ENCODE assay signal across 8 cellular contexts in the genomic region with DNA sequence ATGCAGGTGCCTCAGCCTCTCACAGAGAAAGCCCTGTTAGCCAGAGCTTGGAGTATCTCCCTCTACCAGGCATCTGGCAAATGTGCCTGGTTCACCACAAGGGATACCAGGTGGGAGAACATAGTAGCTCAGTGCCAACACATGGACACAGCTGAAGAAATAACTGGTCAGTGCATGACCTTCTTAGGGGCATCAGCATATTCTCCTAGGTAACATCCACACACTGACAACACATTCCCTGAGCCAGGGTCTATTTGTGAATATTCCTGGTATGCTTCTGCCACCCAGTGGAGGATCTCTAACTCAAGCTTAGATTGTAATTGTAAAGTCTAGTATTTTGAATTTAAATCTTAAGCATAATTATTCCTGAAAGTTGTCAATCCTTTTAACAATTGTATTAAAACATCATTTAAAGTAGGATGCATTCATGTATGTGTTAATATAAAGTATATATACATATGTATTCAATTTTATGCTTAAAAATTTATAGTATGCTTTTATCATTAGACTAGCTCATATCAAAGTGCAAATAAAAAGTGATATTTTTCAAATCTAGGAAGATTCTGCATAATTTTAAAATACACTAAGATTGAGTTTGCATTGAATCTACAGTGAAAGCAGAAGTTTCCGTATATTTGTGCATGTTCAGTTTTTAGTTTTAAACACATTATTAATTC. TPM values are rescaled to one million over a fixed set of nuclear protein-coding genes. Genes with fewer than 3 reads are reported as not detected.
DNase-seq lines count a peak whose midpoint lies in the region; ATAC-seq, FAIRE-seq and TF ChIP-seq lines count a peak whose summit lies in the region.

No MANE protein-coding gene starts in this region.

- peaks cover 9% of the 10 kb centered on the region for H3K4me1 ChIP-seq in keratinocyte (ENCODE audit: control insufficient read depth, extremely low read depth, insufficient read depth, low read length)
- H3K4me1 ChIP-seq in upper lobe of right lung: no peaks in the 10 kb centered on the region
- no peaks in the 10 kb centered on the region for H3K4me1 ChIP-seq in effector memory CD4-positive, alpha-beta T cell (ENCODE audit: control insufficient read depth, insufficient read depth, low read length, poor library complexity, severe bottlenecking)

- no peaks in the 10 kb centered on the region for H3K9me3 ChIP-seq in keratinocyte (ENCODE audit: control insufficient read depth, low read depth, low read length)
- no peaks in the 10 kb centered on the region for H3K9me3 ChIP-seq in upper lobe of right lung
- no peaks in the 10 kb centered on the region for H3K9me3 ChIP-seq in effector memory CD4-positive, alpha-beta T cell (ENCODE audit: control insufficient read depth, low read length)

- H3K36me3 ChIP-seq in brain microvascular endothelial cell (replicated peaks) (no peaks in the 10 kb centered on the region), keratinocyte (ENCODE audit: control insufficient read depth in 2 of 2, extremely low read depth in 1 of 2, insufficient read depth in 2 of 2, low read length in 2 of 2) (no peaks in the 10 kb centered on the region), upper lobe of right lung (no peaks in the 10 kb centered on the region)
- no peaks in the 10 kb centered on the region for H3K36me3 ChIP-seq in effector memory CD4-positive, alpha-beta T cell (ENCODE audit: control insufficient read depth, insufficient read depth, low read length)

- no peak overlapping the region for H3K4me3 ChIP-seq in brain microvascular endothelial cell (ENCODE audit: low read depth, low read length)
- no peak overlapping the region for H3K4me3 ChIP-seq in keratinocyte (ENCODE audit: control insufficient read depth in 2 of 3, extremely low read depth in 1 of 3, insufficient read depth in 2 of 3, low read depth in 1 of 3, low read length in 3 of 3)
- H3K4me3 ChIP-seq in upper lobe of right lung: no peak overlapping the region
- no peak overlapping the region for H3K4me3 ChIP-seq in effector memory CD4-positive, alpha-beta T cell (ENCODE audit: insufficient read depth, low read depth, low read length, poor library complexity, severe bottlenecking)

- no peak overlapping the region for H2AFZ ChIP-seq in keratinocyte (ENCODE audit: control insufficient read depth, low read length)

- H3K79me2 ChIP-seq in keratinocyte (ENCODE audit: control insufficient read depth, insufficient read depth, low read length): no peaks in the 10 kb centered on the region

- intact Hi-C loops in upper lobe of right lung (cut with DNase I): loop anchor here (5.0 kb wide), 1 partner anchor 310 kb away; no protein-coding TSS in a partner anchor

- in situ Hi-C loops in brain microvascular endothelial cell (cut with HindIII; ENCODE audit: low pct_ligation_motif_present, low sequenced_read_pairs): loop anchor here (10.0 kb wide), 1 partner anchor 308 kb away; no protein-coding TSS in a partner anchor

- TF ChIP-seq CTCF in D721Med (IDR thresholded peaks at IDR 0.05; ENCODE audit: insufficient read depth, missing control alignments) (peak; percentile 79), brain microvascular endothelial cell (IDR thresholded peaks at IDR 0.05; ENCODE audit: low read depth, low read length, missing control alignments) (peak; percentile 60), keratinocyte (optimal IDR thresholded peaks at IDR 0.05 in 1 of 3, IDR thresholded peaks at IDR 0.05 in 1 of 3, conservative IDR thresholded peaks at IDR 0.05 in 1 of 3; ENCODE audit: extremely low read depth in 1 of 3, insufficient read depth in 2 of 3, low read length in 3 of 3) (peak; percentile 43 to 65 (median 53)), upper lobe of right lung (IDR thresholded peaks at IDR 0.05) (peak; percentile 66)

- no peak overlapping the region for H3K4me2 ChIP-seq in keratinocyte (ENCODE audit: control insufficient read depth, extremely low read depth, insufficient read depth, low read depth, low read length)

- H3K9ac ChIP-seq in keratinocyte (ENCODE audit: control insufficient read depth, extremely low read depth, insufficient read depth, low read length): no peak overlapping the region

- H3K27me3 ChIP-seq in brain microvascular endothelial cell (replicated peaks) (no peaks in the 10 kb centered on the region), keratinocyte (ENCODE audit: control insufficient read depth, extremely low read depth, insufficient read depth, low read length) (no peaks in the 10 kb centered on the region), upper lobe of right lung (no peaks in the 10 kb centered on the region)
- no peaks in the 10 kb centered on the region for H3K27me3 ChIP-seq in effector memory CD4-positive, alpha-beta T cell (replicated peaks; ENCODE audit: control insufficient read depth, insufficient read depth, low read length, poor library complexity, severe bottlenecking)

- H3K27ac ChIP-seq in brain microvascular endothelial cell (no peak overlapping the region), keratinocyte (ENCODE audit: control insufficient read depth, insufficient read depth, low read length) (no peak overlapping the region), upper lobe of right lung (no peak overlapping the region)
- no peak overlapping the region for H3K27ac ChIP-seq in effector memory CD4-positive, alpha-beta T cell (ENCODE audit: insufficient read depth, low read length, poor library complexity, severe bottlenecking)

- H4K20me1 ChIP-seq in keratinocyte (ENCODE audit: control insufficient read depth, extremely low read depth, insufficient read depth, low read length): no peaks in the 10 kb centered on the region

- DNase-seq in D721Med (ENCODE audit: insufficient read length, low spot score) (peak; percentile 23), NCI-H526 treated with DMSO at 0.1 percent for 48 hours (lab: John Stamatoyannopoulos, UW) (peak; percentile 60), brain microvascular endothelial cell (peak; percentile 64), keratinocyte (ENCODE audit: low read depth, low spot score) (no peak), upper lobe of right lung (no peak)
- DNase-seq in stimulated activated CD4-positive, alpha-beta T cell treated with anti-CD3 and anti-CD28 coated beads, Interleukin-4, amount 100 ng/mL, for 1 hour: no peak
- no peak for DNase-seq in effector memory CD4-positive, alpha-beta T cell

- dilution Hi-C loops in keratinocyte (cut with MboI; ENCODE audit: extremely low pct_ligation_motif_present, low sequenced_read_pairs): no loop called here

- peak; percentile 63 for ATAC-seq in HG02885 (IDR thresholded peaks at IDR 0.05; ENCODE audit: poor library complexity, unreplicated experiment)
- ATAC-seq in upper lobe of right lung: peak; percentile 83

- no peaks in the 10 kb centered on the region for H3K9me1 ChIP-seq in keratinocyte (ENCODE audit: control insufficient read depth, extremely low read depth, insufficient read depth, low read length)

- FAIRE-seq in D721Med (lab: Jason Lieb, UNC): peak; percentile 82
- FAIRE-seq in keratinocyte (lab: Jason Lieb, UNC): peak; percentile 89

RNA-seq across cellular contexts. Expression of a gene that starts 45.3 kb away (rescaled TPM):
- 0.08 to 0.16 TPM (median 0.13 TPM) in 3 replicates for polyA plus RNA-seq in keratinocyte
- 0.07 TPM for polyA plus RNA-seq in keratinocyte (2011; ENCODE audit: low read depth)
- 0.04 and 0.06 TPM in 2 replicates for polyA plus RNA-seq in keratinocyte (2011; cell fraction: cytosol; rRNA removed)
- 0.23 and 0.28 TPM in 2 replicates for polyA plus RNA-seq in keratinocyte (2011; cell fraction: nucleus; rRNA removed)
- polyA plus RNA-seq in keratinocyte (2012; ENCODE audit: low replicate concordance): 0.05 and 0.17 TPM in 2 replicates
- polyA minus RNA-seq in keratinocyte: 0.06 to 0.46 TPM in 2 of 3 replicates, not detected in the other
- polyA minus RNA-seq in keratinocyte (2011; cell fraction: cytosol; rRNA and poly(A)+ RNA removed): not detected
- polyA minus RNA-seq in keratinocyte (2011; cell fraction: nucleus; rRNA and poly(A)+ RNA removed): 0.11 and 0.39 TPM in 2 replicates
- total RNA-seq in upper lobe of right lung: 15.6 TPM

Comparison
In these comparisons a context has a peak if more than half of its experiments do, and no peak if none do; other contexts are left out.
1. DNase-seq: peak in D721Med (single experiment), NCI-H526 treated with DMSO at 0.1 percent for 48 hours (single experiment) and brain microvascular endothelial cell (single experiment); none in keratinocyte (single experiment), upper lobe of right lung (single experiment), stimulated activated CD4-positive, alpha-beta T cell treated with anti-CD3 and anti-CD28 coated beads, Interleukin-4, amount 100 ng/mL, for 1 hour (single experiment) and effector memory CD4-positive, alpha-beta T cell (0 of 3).
2. Peak in every context shown above with its lines, with median percentiles within 50 percentile points of each other: CTCF ChIP-seq.